Comparison of ENCODE assay signal across 8 cellular contexts in the genomic region with DNA sequence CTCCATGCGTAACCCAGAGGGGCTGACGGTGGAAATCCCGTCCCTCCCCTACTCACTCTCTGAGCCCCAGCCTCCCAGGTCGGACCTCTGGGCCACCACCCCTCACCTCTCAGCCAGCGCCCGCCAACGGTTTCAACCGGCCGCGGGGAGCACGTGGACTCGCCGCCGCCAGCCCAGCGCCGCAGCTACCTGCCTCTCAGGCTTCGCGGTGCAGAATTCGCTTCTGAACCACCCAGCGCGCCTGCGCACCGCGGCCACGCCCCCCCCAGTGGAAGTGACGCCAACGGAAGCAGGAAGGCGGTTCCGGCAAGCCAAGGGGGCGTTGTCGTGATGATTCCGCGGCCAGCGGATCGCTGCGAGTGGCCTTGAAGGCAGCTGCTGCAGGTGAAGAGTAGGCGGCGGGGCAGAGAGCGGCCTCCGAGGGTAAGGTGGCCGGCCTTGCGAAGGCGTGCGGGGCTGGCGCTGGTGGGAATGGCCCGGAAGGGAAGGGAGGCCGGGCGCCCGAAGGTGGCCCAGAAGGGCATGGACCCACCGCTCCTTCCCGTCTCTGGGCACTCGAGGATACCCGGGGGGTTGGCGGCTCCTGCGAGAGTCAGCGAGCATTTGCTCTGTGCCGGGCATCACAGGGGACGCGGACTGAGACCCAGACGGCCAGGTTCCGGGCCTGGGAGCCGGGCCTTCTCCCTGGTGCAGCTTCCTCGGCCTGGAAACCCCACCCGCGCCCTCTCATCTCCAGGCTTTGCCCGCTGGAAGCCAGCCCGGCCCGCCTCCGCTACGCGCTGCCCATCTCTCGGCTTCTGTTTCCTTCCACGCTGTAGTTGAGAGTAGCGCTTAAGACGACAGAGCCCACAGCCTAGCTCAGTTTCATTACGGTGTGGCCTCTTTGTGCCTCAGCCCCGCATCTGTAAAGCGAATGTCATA.
DNase-seq lines count a peak whose midpoint lies in the region; FAIRE-seq and TF ChIP-seq lines count a peak whose summit lies in the region.

A gene with protein sequence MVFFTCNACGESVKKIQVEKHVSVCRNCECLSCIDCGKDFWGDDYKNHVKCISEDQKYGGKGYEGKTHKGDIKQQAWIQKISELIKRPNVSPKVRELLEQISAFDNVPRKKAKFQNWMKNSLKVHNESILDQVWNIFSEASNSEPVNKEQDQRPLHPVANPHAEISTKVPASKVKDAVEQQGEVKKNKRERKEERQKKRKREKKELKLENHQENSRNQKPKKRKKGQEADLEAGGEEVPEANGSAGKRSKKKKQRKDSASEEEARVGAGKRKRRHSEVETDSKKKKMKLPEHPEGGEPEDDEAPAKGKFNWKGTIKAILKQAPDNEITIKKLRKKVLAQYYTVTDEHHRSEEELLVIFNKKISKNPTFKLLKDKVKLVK (minus strand): TSS at position 225 of the 921 bp plus-strand sequence. CDS start 6,412 bp downstream, outside the sequence.
ZBTB49 (plus strand) TSS at position 322 of the 921 bp plus-strand sequence. CDS start 9,695 bp downstream, outside the sequence.

- H3K27me3 ChIP-seq in Loucy (ENCODE audit: insufficient read depth, low read length, poor library complexity, severe bottlenecking): no peaks in the 10 kb centered on the region
- H3K27me3 ChIP-seq in neuron (ENCODE audit: insufficient read depth, low read length): no peaks in the 10 kb centered on the region
- H3K27me3 ChIP-seq in stomach smooth muscle (ENCODE audit: control insufficient read depth in 1 of 2, insufficient read depth in 2 of 2, low read length in 2 of 2): no peaks in the 10 kb centered on the region

- FAIRE-seq in G401.6 (lab: Jason Lieb, UNC): peak; percentile 39
- FAIRE-seq in H54 (lab: Jason Lieb, UNC): no peak

- H3K27ac ChIP-seq in stomach smooth muscle (ENCODE audit: low read length): peak within 1 kb of the TSS; percentile 62

- no peaks in the 10 kb centered on the region for H3F3A ChIP-seq in Loucy (ENCODE audit: low read depth)

- H3K4me1 ChIP-seq in Loucy (ENCODE audit: insufficient read depth, low read length, poor library complexity, severe bottlenecking) (peaks cover 51% of the 10 kb centered on the region), neuron (ENCODE audit: insufficient read depth, low read length) (peaks cover 20% of the 10 kb centered on the region), stomach smooth muscle (ENCODE audit: control insufficient read depth, insufficient read depth, low read length) (peaks cover 20% of the 10 kb centered on the region)

- H3K36me3 ChIP-seq in Loucy (ENCODE audit: insufficient read depth, low read length) (no peaks in the 10 kb centered on the region), neuron (ENCODE audit: insufficient read depth, low read length) (peaks cover 10% of the 10 kb centered on the region), stomach smooth muscle (ENCODE audit: control insufficient read depth in 2 of 2, insufficient read depth in 2 of 2, low read length in 2 of 2) (peaks cover 5 to 6% of the 10 kb centered on the region in 2 donors)

- H3K79me2 ChIP-seq in Loucy (ENCODE audit: insufficient read depth, low read length): peaks cover 79% of the 10 kb centered on the region

- H3K9me3 ChIP-seq in Loucy (ENCODE audit: insufficient read depth, low read depth, low read length): no peaks in the 10 kb centered on the region
- H3K9me3 ChIP-seq in neuron (ENCODE audit: low read length): no peaks in the 10 kb centered on the region
- H3K9me3 ChIP-seq in stomach smooth muscle (ENCODE audit: control insufficient read depth in 2 of 2, low read length in 2 of 2): no peaks in the 10 kb centered on the region

- no peaks in the 10 kb centered on the region for H3K9me2 ChIP-seq in Loucy (replicated peaks; ENCODE audit: low read depth, low read length)

- peak; percentile 90 for TF ChIP-seq POLR2A in H54 (IDR thresholded peaks at IDR 0.05; ENCODE audit: low read depth, low read length)

- H4K20me1 ChIP-seq in Loucy (ENCODE audit: insufficient read depth, low read length, poor library complexity, severe bottlenecking): peaks cover 14% of the 10 kb centered on the region

- DNase-seq in H54 (ENCODE audit: insufficient read length, low spot score) (peak; percentile 76), SHP77 treated with DMSO at 0.1 percent for 48 hours (lab: John Stamatoyannopoulos, UW) (peak; percentile 18), foreskin melanocyte (peak; percentile 77)
- peak; percentile 92 to 96 (median 94) for DNase-seq in activated naive CD4-positive, alpha-beta T cell (lab: John Stamatoyannopoulos, UW)

- H3K9ac ChIP-seq in Loucy (ENCODE audit: low read depth, low read length, poor library complexity, severe bottlenecking): peak within 1 kb of the TSS; percentile 86
- H3K9ac ChIP-seq in stomach smooth muscle (ENCODE audit: low read length in 2 of 2): peak within 1 kb of the TSS; percentile 70 to 89

- H3K4me3 ChIP-seq in Loucy (ENCODE audit: low read length, poor library complexity, severe bottlenecking): peak within 1 kb of the TSS; percentile 92
- H3K4me3 ChIP-seq in neuron (ENCODE audit: low read length): peak within 1 kb of the TSS; percentile 86
- H3K4me3 ChIP-seq in stomach smooth muscle (ENCODE audit: low read length in 2 of 2): peak within 1 kb of the TSS; percentile 86 to 95

- H3K4me2 ChIP-seq in Loucy (ENCODE audit: low read depth, low read length, poor library complexity, severe bottlenecking): peak within 1 kb of the TSS; percentile 87

- peak within 1 kb of the TSS; percentile 80 for H2AFZ ChIP-seq in Loucy (ENCODE audit: low read length)
- H2AFZ ChIP-seq in neuron (ENCODE audit: low read depth, low read length): peak within 1 kb of the TSS; percentile 78

- no peak for TF ChIP-seq CTCF in Loucy (conservative IDR thresholded peaks at IDR 0.05; ENCODE audit: low read length)

Comparison
In these comparisons a context has a peak if more than half of its experiments do, and no peak if none do; other contexts are left out.
1. Peak in every context shown above with its lines: DNase-seq, H3K4me3 ChIP-seq and H3K27ac ChIP-seq.
2. DNase-seq: peak in every context shown above with its lines; median percentile 94 in activated naive CD4-positive, alpha-beta T cell; 77 in foreskin melanocyte; 76 in H54; 18 in SHP77 treated with DMSO at 0.1 percent for 48 hours.